In the genomic region with DNA sequence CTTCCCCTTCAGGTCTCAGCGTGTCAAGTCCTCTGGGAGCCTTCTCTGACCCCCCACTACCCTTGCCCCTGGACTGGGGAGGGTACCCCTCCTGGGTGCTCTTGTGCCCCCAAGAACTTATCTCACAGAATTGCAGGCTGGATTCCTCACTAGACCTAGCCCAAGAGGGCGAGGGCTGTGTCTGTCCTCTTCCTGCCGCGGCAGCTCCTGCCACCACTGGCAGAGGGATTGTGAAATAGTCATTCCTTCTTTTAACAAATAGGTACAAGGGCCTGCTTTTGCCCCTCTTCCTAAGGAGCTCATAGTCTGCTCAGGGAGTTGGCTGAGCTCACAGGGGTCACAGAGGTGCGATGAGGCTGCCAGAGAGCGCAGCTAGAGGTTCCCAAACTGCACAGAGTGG, we compare ENCODE assay signal across 27 cellular contexts. TPM values are rescaled to one million over a fixed set of nuclear protein-coding genes. Genes with fewer than 3 reads are reported as not detected.
"Had no signal": no experiment of that assay in that cellular context is flagged by ENCODE, and none has a peak within 500 bp of the region (broad histone marks: within the 10 kb centered on the region; RNA-seq: fewer than 3 reads in every experiment).

No MANE protein-coding gene starts in this region.

- H3K4me3 ChIP-seq: cardiac muscle cell, hepatocyte, lower lobe of right lung, right lobe of liver, suprapubic skin, transverse colon had no signal

- H3K27ac Mint-ChIP-seq: activated CD4-positive, alpha-beta memory T cell treated with anti-CD3 and anti-CD28 coated beads, Interleukin-2, amount 10 ng/mL, durations not matched to agents 7 days and 5 days; activated CD8-positive, alpha-beta memory T cell treated with anti-CD3 and anti-CD28 coated beads, Interleukin-2, amount 10 ng/mL, durations not matched to agents 7 days and 5 days; activated naive CD8-positive, alpha-beta T cell treated with anti-CD3 and anti-CD28 coated beads, Interleukin-2, amount 10 ng/mL, durations not matched to agents 7 days and 5 days; activated T-helper 2 cell treated with anti-CD3 and anti-CD28 coated beads, Interferon-gamma antibody, Interleukin-2, Interleukin-4, amounts not matched to agents 10 μg/mL and 5 μg/mL and 100 μg/mL, durations not matched to agents 14 hours and 24 hours and 36 hours had no signal

- H3K4me3 Mint-ChIP-seq: activated CD4-positive, alpha-beta memory T cell treated with anti-CD3 and anti-CD28 coated beads, Interleukin-2, amount 10 ng/mL, durations not matched to agents 7 days and 5 days; activated CD8-positive, alpha-beta memory T cell treated with anti-CD3 and anti-CD28 coated beads, Interleukin-2, amount 10 ng/mL, durations not matched to agents 7 days and 5 days; activated naive CD8-positive, alpha-beta T cell treated with anti-CD3 and anti-CD28 coated beads, Interleukin-2, amount 10 ng/mL, durations not matched to agents 7 days and 5 days; natural killer cell treated with Interleukin-12 subunit alpha and Interleukin-12 subunit beta and Interleukin-15 and Interleukin-18, amount 100 ng/mL, for 72 hours; WTC11 had no signal

- H3K27me3 Mint-ChIP-seq: activated CD8-positive, alpha-beta memory T cell treated with anti-CD3 and anti-CD28 coated beads, Interleukin-2, amount 10 ng/mL, durations not matched to agents 7 days and 5 days; activated naive CD8-positive, alpha-beta T cell treated with anti-CD3 and anti-CD28 coated beads, Interleukin-2, amount 10 ng/mL, durations not matched to agents 7 days and 5 days; natural killer cell treated with Interleukin-12 subunit alpha and Interleukin-12 subunit beta and Interleukin-15 and Interleukin-18, amount 100 ng/mL, for 72 hours had no signal

- H3K36me3 Mint-ChIP-seq: activated CD8-positive, alpha-beta memory T cell treated with anti-CD3 and anti-CD28 coated beads, Interleukin-2, amount 10 ng/mL, durations not matched to agents 7 days and 5 days; activated naive CD8-positive, alpha-beta T cell treated with anti-CD3 and anti-CD28 coated beads, Interleukin-2, amount 10 ng/mL, durations not matched to agents 7 days and 5 days; natural killer cell treated with Interleukin-12 subunit alpha and Interleukin-12 subunit beta and Interleukin-15 and Interleukin-18, amount 100 ng/mL, for 72 hours; WTC11 had no signal

- ATAC-seq: activated CD8-positive, alpha-beta memory T cell treated with anti-CD3 and anti-CD28 coated beads, Interleukin-2, amount 10 ng/mL, durations not matched to agents 7 days and 5 days; left colon; natural killer cell treated with Interleukin-12 subunit alpha and Interleukin-12 subunit beta and Interleukin-15 and Interleukin-18, amount 100 ng/mL, for 72 hours; WTC11 had no signal

- FAIRE-seq: islet of Langerhans, small intestine, TTC549 had no signal

- DNase-seq: activated CD4-positive, alpha-beta memory T cell treated with anti-CD3 and anti-CD28 coated beads, Interleukin-2, amount 10 ng/mL, durations not matched to agents 7 days and 5 days; activated CD4-positive, alpha-beta T cell treated with anti-CD3 and anti-CD28 coated beads for 4 hours; activated CD8-positive, alpha-beta memory T cell treated with anti-CD3 and anti-CD28 coated beads, Interleukin-2, amount 10 ng/mL, durations not matched to agents 7 days and 5 days; activated naive CD4-positive, alpha-beta T cell treated with Interleukin-2 at 50 U/mL for 16 hours; activated naive CD8-positive, alpha-beta T cell treated with anti-CD3 and anti-CD28 coated beads, Interleukin-2, amount 10 ng/mL, durations not matched to agents 7 days and 5 days; amygdala; dermis blood vessel endothelial cell; effector memory CD4-positive, alpha-beta T cell; foreskin fibroblast; left colon; lower lobe of right lung; right lobe of liver; small intestine; stimulated activated CD4-positive, alpha-beta T cell treated with anti-CD3 and anti-CD28 coated beads, Interleukin-4, amount 100 ng/mL, for 1 hour; stimulated activated naive CD4-positive, alpha-beta T cell treated with Interleukin-2 at 50 U/mL for 16 hours; T-helper 2 cell; transverse colon had no signal

- H2AFZ ChIP-seq: hepatocyte had no signal

- H3K27ac ChIP-seq: cardiac muscle cell, hepatocyte, lower lobe of right lung, right lobe of liver, suprapubic skin, transverse colon had no signal

- H3K9me3 ChIP-seq: lower lobe of right lung, right lobe of liver, suprapubic skin, transverse colon had no signal

- H3K27me3 ChIP-seq: cardiac muscle cell, hepatocyte, right lobe of liver, suprapubic skin, transverse colon had no signal

- H3K36me3 ChIP-seq: cardiac muscle cell, lower lobe of right lung, right lobe of liver, suprapubic skin, transverse colon had no signal

- H3K4me2 ChIP-seq: hepatocyte had no signal

RNA-seq across cellular contexts. Expression of gene RAB36, which starts 5.5 kb away (rescaled TPM):
- total RNA-seq: activated T-helper 2 cell treated with anti-CD3 and anti-CD28 coated beads, Interferon-gamma antibody, Interleukin-2, Interleukin-4, amounts not matched to agents 10 μg/mL and 5 μg/mL and 100 μg/mL, durations not matched to agents 14 hours and 24 hours and 36 hours had no signal

RNA-seq across cellular contexts. Expression of gene RSPH14, which starts 9.0 kb away (rescaled TPM):
- total RNA-seq: activated CD4-positive, alpha-beta memory T cell treated with anti-CD3 and anti-CD28 coated beads, Interleukin-2, amount 10 ng/mL, durations not matched to agents 7 days and 5 days; activated CD8-positive, alpha-beta memory T cell treated with anti-CD3 and anti-CD28 coated beads, Interleukin-2, amount 10 ng/mL, durations not matched to agents 7 days and 5 days; activated T-helper 2 cell treated with anti-CD3 and anti-CD28 coated beads, Interferon-gamma antibody, Interleukin-2, Interleukin-4, amounts not matched to agents 10 μg/mL and 5 μg/mL and 100 μg/mL, durations not matched to agents 14 hours and 24 hours and 36 hours; chondrocyte; hepatocyte; natural killer cell treated with Interleukin-12 subunit alpha and Interleukin-12 subunit beta and Interleukin-15 and Interleukin-18, amount 100 ng/mL, for 72 hours; osteocyte; right lobe of liver; WTC11 had no signal
